26 cellular contexts compared by ENCODE assay signal in the genomic region with DNA sequence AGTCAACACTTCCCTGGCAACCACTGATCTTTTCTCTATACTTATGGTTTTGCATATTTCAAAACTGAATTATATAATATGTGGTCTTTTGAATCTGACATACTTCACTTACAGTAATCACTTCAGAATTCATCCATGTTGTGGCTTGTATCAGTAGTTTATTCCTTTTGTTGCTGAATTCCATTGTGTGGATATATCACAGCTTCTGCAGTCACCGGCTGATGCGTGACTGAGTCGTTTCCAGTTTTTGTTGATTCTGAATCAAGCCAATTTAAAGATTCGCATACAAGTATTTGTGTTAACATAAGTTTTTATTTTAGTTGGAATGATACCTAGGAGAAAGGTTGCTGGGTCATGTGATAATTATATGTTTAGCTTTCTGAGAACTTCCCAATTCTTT.
"Had no signal": no experiment of that assay in that cellular context is flagged by ENCODE, and none has a peak within 500 bp of the region (broad histone marks: within the 10 kb centered on the region; RNA-seq: fewer than 3 reads in every experiment).

No MANE protein-coding gene starts in this region.

- H3K9me3 ChIP-seq: esophagus squamous epithelium, gastrocnemius medialis, prostate gland, right atrium auricular region, suprapubic skin had no signal

- H2AFZ ChIP-seq: hepatocyte, neural progenitor cell had no signal

- H3K9ac ChIP-seq: neural progenitor cell had no signal

- H3K79me2 ChIP-seq: hepatocyte had no signal

- H3K4me1 ChIP-seq: esophagus squamous epithelium, gastrocnemius medialis, left lung, prostate gland, suprapubic skin had no signal

- H3K9me3 Mint-ChIP-seq: effector memory CD8-positive, alpha-beta T cell; stimulated activated naive CD8-positive, alpha-beta T cell treated with anti-CD3 and anti-CD28 coated beads, Interleukin-15, amount 100 ng/mL, for 72 hours had no signal

- H3K27ac Mint-ChIP-seq: effector memory CD8-positive, alpha-beta T cell; naive thymus-derived CD4-positive, alpha-beta T cell; nephron; neural progenitor cell; stimulated activated naive CD8-positive, alpha-beta T cell treated with anti-CD3 and anti-CD28 coated beads, Interleukin-15, amount 100 ng/mL, for 72 hours had no signal

- H3K27me3 Mint-ChIP-seq: effector memory CD8-positive, alpha-beta T cell; naive thymus-derived CD4-positive, alpha-beta T cell; stimulated activated naive CD8-positive, alpha-beta T cell treated with anti-CD3 and anti-CD28 coated beads, Interleukin-15, amount 100 ng/mL, for 72 hours had no signal

- H3K4me3 Mint-ChIP-seq: effector memory CD8-positive, alpha-beta T cell; naive thymus-derived CD4-positive, alpha-beta T cell; nephron; neural progenitor cell; stimulated activated naive CD8-positive, alpha-beta T cell treated with anti-CD3 and anti-CD28 coated beads, Interleukin-15, amount 100 ng/mL, for 72 hours had no signal

- H3K36me3 ChIP-seq: esophagus squamous epithelium, gastrocnemius medialis, left lung, neural progenitor cell, prostate gland, right atrium auricular region, suprapubic skin had no signal

- H3K27me3 ChIP-seq: esophagus squamous epithelium, gastrocnemius medialis, hepatocyte, left lung, neural progenitor cell, right atrium auricular region, suprapubic skin had no signal

- H3K27ac ChIP-seq: esophagus squamous epithelium, gastrocnemius medialis, hepatocyte, left lung, neural progenitor cell, prostate gland, right atrium auricular region, suprapubic skin had no signal

- H3K36me3 Mint-ChIP-seq: naive thymus-derived CD4-positive, alpha-beta T cell; neural progenitor cell had no signal

- DNase-seq: cortex of kidney; effector memory CD8-positive, alpha-beta T cell; erythroblast; esophagus squamous epithelium; gastrocnemius medialis; head of caudate nucleus; left cardiac atrium; left lung; mesendoderm; midbrain; naive thymus-derived CD4-positive, alpha-beta T cell; stimulated activated CD4-positive, alpha-beta T cell treated with anti-CD3 and anti-CD28 coated beads, Interleukin-12 subunit alpha, Interleukin-12 subunit beta, amount 100 ng/mL, for 4 hours; stimulated activated CD4-positive, alpha-beta T cell treated with anti-CD3 and anti-CD28 coated beads, Interleukin-1b, Interleukin-23, amount 100 ng/mL, for 48 hours; stimulated activated CD4-positive, alpha-beta T cell treated with anti-CD3 and anti-CD28 coated beads, Interleukin-4, amount 100 ng/mL, for 1 hour; stimulated activated CD8-positive, alpha-beta memory T cell treated with anti-CD3 and anti-CD28 coated beads, Interleukin-4, amount 100 ng/mL, for 48 hours; stimulated activated naive CD4-positive, alpha-beta T cell; stimulated activated naive CD8-positive, alpha-beta T cell treated with anti-CD3 and anti-CD28 coated beads, Interleukin-15, amount 100 ng/mL, for 72 hours; trophoblast cell had no signal

- H3K4me3 ChIP-seq: esophagus squamous epithelium, gastrocnemius medialis, hepatocyte, left lung, neural progenitor cell, prostate gland, right atrium auricular region, smooth muscle cell, suprapubic skin had no signal

- H3K4me1 Mint-ChIP-seq: naive thymus-derived CD4-positive, alpha-beta T cell; stimulated activated naive CD8-positive, alpha-beta T cell treated with anti-CD3 and anti-CD28 coated beads, Interleukin-15, amount 100 ng/mL, for 72 hours had no signal

- ATAC-seq: effector memory CD8-positive, alpha-beta T cell; gastrocnemius medialis; left cardiac atrium; left lung; naive thymus-derived CD4-positive, alpha-beta T cell; sciatic nerve; stimulated activated naive CD8-positive, alpha-beta T cell treated with anti-CD3 and anti-CD28 coated beads, Interleukin-15, amount 100 ng/mL, for 72 hours had no signal

- H3K4me2 ChIP-seq: hepatocyte, neural progenitor cell, smooth muscle cell had no signal
